ENCODE assay signal across 15 cellular contexts in the genomic region with DNA sequence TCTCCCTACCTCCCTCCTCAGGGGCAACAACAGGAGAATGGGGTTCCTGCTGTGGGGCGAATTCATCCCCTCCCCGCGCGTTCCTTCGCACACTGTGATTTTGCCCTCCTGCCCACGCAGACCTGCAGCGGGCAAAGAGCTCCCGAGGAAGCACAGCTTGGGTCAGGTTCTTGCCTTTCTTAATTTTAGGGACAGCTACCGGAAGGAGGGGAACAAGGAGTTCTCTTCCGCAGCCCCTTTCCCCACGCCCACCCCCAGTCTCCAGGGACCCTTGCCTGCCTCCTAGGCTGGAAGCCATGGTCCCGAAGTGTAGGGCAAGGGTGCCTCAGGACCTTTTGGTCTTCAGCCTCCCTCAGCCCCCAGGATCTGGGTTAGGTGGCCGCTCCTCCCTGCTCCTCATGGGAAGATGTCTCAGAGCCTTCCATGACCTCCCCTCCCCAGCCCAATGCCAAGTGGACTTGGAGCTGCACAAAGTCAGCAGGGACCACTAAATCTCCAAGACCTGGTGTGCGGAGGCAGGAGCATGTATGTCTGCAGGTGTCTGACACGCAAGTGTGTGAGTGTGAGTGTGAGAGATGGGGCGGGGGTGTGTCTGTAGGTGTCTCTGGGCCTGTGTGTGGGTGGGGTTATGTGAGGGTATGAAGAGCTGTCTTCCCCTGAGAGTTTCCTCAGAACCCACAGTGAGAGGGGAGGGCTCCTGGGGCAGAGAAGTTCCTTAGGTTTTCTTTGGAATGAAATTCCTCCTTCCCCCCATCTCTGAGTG. TPM values are rescaled to one million over a fixed set of nuclear protein-coding genes. Genes with fewer than 3 reads are reported as not detected.
DNase-seq lines count a peak whose midpoint lies in the region; ATAC-seq and TF ChIP-seq lines count a peak whose summit lies in the region.
"Had no signal": no experiment of that assay in that cellular context is flagged by ENCODE, and none has a peak within 500 bp of the region (broad histone marks: within the 10 kb centered on the region; RNA-seq: fewer than 3 reads in every experiment).

No MANE protein-coding gene starts in this region.

- peaks cover 30 to 67% (median 50%) of the 10 kb centered on the region in 3 donors for H3K36me3 ChIP-seq in esophagus squamous epithelium

- H3K9me3 Mint-ChIP-seq in activated CD4-positive, alpha-beta T cell treated with anti-CD3 and anti-CD28 coated beads, Interleukin-2, amount 10 ng/mL, durations not matched to agents 7 days and 5 days, result no peaks in the 10 kb centered on the region
- H3K9me3 Mint-ChIP-seq in activated CD8-positive, alpha-beta T cell treated with anti-CD3 and anti-CD28 coated beads for 36 hours, result no peaks in the 10 kb centered on the region
- H3K9me3 Mint-ChIP-seq: GM23338 had no signal

- no peaks in the 10 kb centered on the region for H3K27me3 Mint-ChIP-seq in activated CD4-positive, alpha-beta T cell treated with anti-CD3 and anti-CD28 coated beads, Interleukin-2, amount 10 ng/mL, durations not matched to agents 7 days and 5 days
- no peaks in the 10 kb centered on the region for H3K27me3 Mint-ChIP-seq in activated CD8-positive, alpha-beta T cell treated with anti-CD3 and anti-CD28 coated beads for 36 hours

- peaks cover 18% of the 10 kb centered on the region for H3K4me1 Mint-ChIP-seq in activated CD4-positive, alpha-beta T cell treated with anti-CD3 and anti-CD28 coated beads, Interleukin-2, amount 10 ng/mL, durations not matched to agents 7 days and 5 days
- peaks cover 32% of the 10 kb centered on the region for H3K4me1 Mint-ChIP-seq in activated CD8-positive, alpha-beta T cell treated with anti-CD3 and anti-CD28 coated beads for 36 hours (ENCODE audit: low read depth)

- peak overlapping the region in 3 of 4 donors; percentile 48 to 79 (median 59) for H3K27ac ChIP-seq in esophagus squamous epithelium

- H3K27me3 ChIP-seq in esophagus squamous epithelium, result no peaks in the 10 kb centered on the region
- H3K27me3 ChIP-seq: adrenal gland had no signal

- no peak for TF ChIP-seq POLR2A in esophagus squamous epithelium (IDR thresholded peaks at IDR 0.05)

- no peak overlapping the region for H3K4me3 ChIP-seq in esophagus squamous epithelium
- H3K4me3 ChIP-seq: adrenal gland, GM23338 had no signal

- POLR2A ChIA-PET in activated CD4-positive, alpha-beta T cell treated with anti-CD3 and anti-CD28 coated beads, Interleukin-2, amount 10 ng/mL, durations not matched to agents 7 days and 5 days (lab: Charles Lee), result no interaction called here
- POLR2A ChIA-PET in activated CD8-positive, alpha-beta T cell treated with anti-CD3 and anti-CD28 coated beads for 36 hours (lab: Charles Lee), result interaction anchor here (1.8 kb wide), 1 partner anchor 18 kb away, joined by 4 read pairs; no protein-coding TSS in a partner anchor

- H3K9me3 ChIP-seq in esophagus squamous epithelium, result no peaks in the 10 kb centered on the region
- H3K9me3 ChIP-seq: adrenal gland had no signal

- H3K27ac Mint-ChIP-seq in activated CD4-positive, alpha-beta T cell treated with anti-CD3 and anti-CD28 coated beads, Interleukin-2, amount 10 ng/mL, durations not matched to agents 7 days and 5 days, result peak overlapping the region; percentile 57
- peak overlapping the region; percentile 79 for H3K27ac Mint-ChIP-seq in activated CD8-positive, alpha-beta T cell treated with anti-CD3 and anti-CD28 coated beads for 36 hours
- H3K27ac Mint-ChIP-seq: GM23338 had no signal

- H3K4me1 ChIP-seq in esophagus squamous epithelium, result peaks cover 8 to 68% (median 24%) of the 10 kb centered on the region in 3 donors

- peaks cover 41% of the 10 kb centered on the region for H3K36me3 Mint-ChIP-seq in activated CD4-positive, alpha-beta T cell treated with anti-CD3 and anti-CD28 coated beads, Interleukin-2, amount 10 ng/mL, durations not matched to agents 7 days and 5 days (ENCODE audit: low read depth)
- peaks cover 28% of the 10 kb centered on the region for H3K36me3 Mint-ChIP-seq in activated CD8-positive, alpha-beta T cell treated with anti-CD3 and anti-CD28 coated beads for 36 hours (ENCODE audit: low read depth)

- WGBS in esophagus squamous epithelium, 2 donors, result 94 to 100% methylated on average over 7 to 14 of the region's 16 CpGs

- H3K4me3 Mint-ChIP-seq in activated CD4-positive, alpha-beta T cell treated with anti-CD3 and anti-CD28 coated beads, Interleukin-2, amount 10 ng/mL, durations not matched to agents 7 days and 5 days, result no peak overlapping the region
- H3K4me3 Mint-ChIP-seq in activated CD8-positive, alpha-beta T cell treated with anti-CD3 and anti-CD28 coated beads for 36 hours, result no peak overlapping the region
- H3K4me3 Mint-ChIP-seq: GM23338 had no signal

- CTCF ChIA-PET in activated CD4-positive, alpha-beta T cell treated with anti-CD3 and anti-CD28 coated beads, Interleukin-2, amount 10 ng/mL, durations not matched to agents 7 days and 5 days (lab: Charles Lee), result no interaction called here
- CTCF ChIA-PET in activated CD8-positive, alpha-beta T cell treated with anti-CD3 and anti-CD28 coated beads for 36 hours (lab: Charles Lee), result no interaction called here

- TF ChIP-seq CTCF in activated CD8-positive, alpha-beta T cell treated with anti-CD3 and anti-CD28 coated beads for 36 hours (IDR thresholded peaks at IDR 0.05), result no peak
- TF ChIP-seq CTCF in esophagus squamous epithelium (IDR thresholded peaks at IDR 0.05), result no peak

- no peak for ATAC-seq in activated CD8-positive, alpha-beta T cell treated with anti-CD3 and anti-CD28 coated beads for 36 hours
- ATAC-seq in HG03095 (IDR thresholded peaks at IDR 0.05; ENCODE audit: unreplicated experiment), result no peak

- no peak for DNase-seq in activated CD4-positive, alpha-beta T cell treated with anti-CD3 and anti-CD28 coated beads, Interleukin-2, amount 10 ng/mL, durations not matched to agents 7 days and 5 days
- no peak for DNase-seq in activated CD4-positive, alpha-beta T cell treated with anti-CD3 and anti-CD28 coated beads, Interleukin-2, amount 50 U/mL, for 48 hours
- DNase-seq in activated CD8-positive, alpha-beta T cell treated with anti-CD3 and anti-CD28 coated beads for 36 hours, result no peak
- DNase-seq in esophagus squamous epithelium (lab: John Stamatoyannopoulos, UW) (no peak), NCI-H1105 (lab: John Stamatoyannopoulos, UW) (no peak), hippocampal formation (lab: John Stamatoyannopoulos, UW) (no peak)
- DNase-seq in stimulated activated CD8-positive, alpha-beta memory T cell treated with anti-CD3 and anti-CD28 coated beads, Interleukin-4, amount 100 ng/mL, for 48 hours, result peak; percentile 19
- DNase-seq: 8988T; Kasumi-1; NCI-H1930; NCI-H774; stimulated activated CD4-positive, alpha-beta T cell treated with anti-CD3 and anti-CD28 coated beads, Interleukin-4, amount 100 ng/mL, for 1 hour had no signal

- intact Hi-C loops in activated CD8-positive, alpha-beta T cell treated with anti-CD3 and anti-CD28 coated beads for 36 hours (cut with micrococcal nuclease), result no loop called here
- intact Hi-C loops in esophagus squamous epithelium (cut with DNase I), result no loop called here

RNA-seq across cellular contexts. Expression of a gene that starts 47.7 kb away (rescaled TPM):
- total RNA-seq in activated CD4-positive, alpha-beta T cell treated with anti-CD3 and anti-CD28 coated beads, Interleukin-2, amount 10 ng/mL, durations not matched to agents 7 days and 5 days, result not detected
- total RNA-seq in activated CD8-positive, alpha-beta T cell treated with anti-CD3 and anti-CD28 coated beads for 36 hours, result not detected
- not detected for total RNA-seq in esophagus squamous epithelium
- total RNA-seq: adrenal gland, GM23338 had no signal

RNA-seq across cellular contexts. Expression of a gene that starts 49.6 kb away (rescaled TPM):
- 100 to 1,000 TPM; 189 to 200 TPM for total RNA-seq in activated CD4-positive, alpha-beta T cell treated with anti-CD3 and anti-CD28 coated beads, Interleukin-2, amount 10 ng/mL, durations not matched to agents 7 days and 5 days
- 100 to 1,000 TPM; 135 to 139 TPM for total RNA-seq in activated CD8-positive, alpha-beta T cell treated with anti-CD3 and anti-CD28 coated beads for 36 hours
- 10 to 100 TPM; 44.3 to 66.0 (median 51.9) TPM for total RNA-seq in esophagus squamous epithelium
